ENCODE assay signal across 8 cellular contexts in the genomic region with DNA sequence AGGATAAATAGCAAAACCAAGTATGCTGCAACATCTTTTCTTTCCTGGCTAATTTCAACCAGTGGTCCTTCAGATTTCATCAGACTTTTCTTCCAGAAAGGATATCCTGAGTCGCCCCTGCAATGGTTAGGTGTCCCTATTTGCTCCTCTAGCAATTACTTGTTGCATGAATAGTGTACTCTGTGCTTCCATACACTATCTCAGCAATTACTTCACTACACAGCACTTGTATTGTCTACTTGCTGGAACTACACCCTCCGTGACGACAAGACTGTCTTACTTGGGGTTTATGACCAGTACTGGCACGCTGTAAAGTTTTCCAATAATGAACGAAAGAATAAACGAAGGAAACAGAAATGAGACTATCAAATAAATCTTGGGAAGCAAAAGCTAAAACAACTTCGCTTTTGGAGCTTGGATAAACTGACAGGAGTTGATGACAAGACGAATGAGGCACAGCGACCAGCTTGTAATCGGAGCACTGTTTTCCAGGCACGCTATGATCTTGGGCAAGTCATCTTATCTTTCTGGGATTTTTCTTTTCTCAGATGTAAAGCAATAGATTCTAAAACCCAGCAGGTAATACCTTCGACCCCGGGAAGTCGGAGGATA. TPM values are rescaled to one million over a fixed set of nuclear protein-coding genes. Genes with fewer than 3 reads are reported as not detected.
DNase-seq lines count a peak whose midpoint lies in the region; ATAC-seq and TF ChIP-seq lines count a peak whose summit lies in the region.
"Not testable (repeated sequence)": the region's sequence is repeated elsewhere in the genome, so short reads cannot be mapped to it uniquely, and the experiment has no call there.

No MANE protein-coding gene starts in this region.

- peak overlapping the region; percentile 100 for H3K27ac Mint-ChIP-seq in activated CD4-positive, alpha-beta T cell treated with anti-CD3 and anti-CD28 coated beads for 36 hours
- peak overlapping the region; percentile 81 to 96 for H3K27ac Mint-ChIP-seq in natural killer cell treated with Interleukin-12 subunit alpha and Interleukin-12 subunit beta and Interleukin-15 and Interleukin-18, amount 100 ng/mL, for 72 hours

- not testable (repeated sequence) for H3K9me2 ChIP-seq in HCT116 (ENCODE audit: insufficient read depth)

- TSS peak; percentile 71 for BruUV-seq in HCT116 (replicated peaks; lab: Mats Ljungman, UMichigan)

- peak overlapping the region; percentile 73 for H2AFZ ChIP-seq in HCT116 (ENCODE audit: low read depth, low read length, poor library complexity, severe bottlenecking)

- RAD21 ChIA-PET in HCT116 (lab: Charles Lee; ENCODE audit: low non-redundant PET in 1 of 2, low total read pairs in 2 of 2, uncharacterized antibody in 2 of 2, unreplicated experiment in 2 of 2): not testable (repeated sequence)

- not testable (repeated sequence) for H3K36me3 Mint-ChIP-seq in activated CD4-positive, alpha-beta T cell treated with anti-CD3 and anti-CD28 coated beads for 36 hours (ENCODE audit: low read depth); natural killer cell treated with Interleukin-12 subunit alpha and Interleukin-12 subunit beta and Interleukin-15 and Interleukin-18, amount 100 ng/mL, for 72 hours

- peaks cover 32% of the 10 kb centered on the region for H3K4me1 Mint-ChIP-seq in activated CD4-positive, alpha-beta T cell treated with anti-CD3 and anti-CD28 coated beads for 36 hours
- H3K4me1 Mint-ChIP-seq in natural killer cell treated with Interleukin-12 subunit alpha and Interleukin-12 subunit beta and Interleukin-15 and Interleukin-18, amount 100 ng/mL, for 72 hours (ENCODE audit: low read depth in 2 of 2): peaks cover 11 to 12% of the 10 kb centered on the region in 2 donors

- H4K20me1 ChIP-seq in HCT116 (ENCODE audit: insufficient read depth): not testable (repeated sequence)

- not testable (repeated sequence) for TF ChIP-seq CTCF in HCT116 (IDR thresholded peaks at IDR 0.05 in 2 of 3, conservative IDR thresholded peaks at IDR 0.05 in 1 of 3; ENCODE audit: borderline replicate concordance in 1 of 3, insufficient read depth in 1 of 3, low read depth in 2 of 3, low read length in 2 of 3); testis (IDR thresholded peaks at IDR 0.05)

- ATAC-seq in HCT116 (peak; percentile 29; the same call in 1 of the 2 replicates), left ventricle myocardium superior (peak; percentile 16)
- peak; percentile 24 for ATAC-seq in activated CD4-positive, alpha-beta T cell treated with anti-CD3 and anti-CD28 coated beads for 36 hours
- ATAC-seq in natural killer cell treated with Interleukin-12 subunit alpha and Interleukin-12 subunit beta and Interleukin-15 and Interleukin-18, amount 100 ng/mL, for 72 hours: not testable (repeated sequence)

- intact Hi-C loops in HCT116 (cut with micrococcal nuclease); left ventricle myocardium superior (cut with micrococcal nuclease); testis (cut with DNase I; ENCODE audit: low total_unique reads): not testable (repeated sequence)
- intact Hi-C loops in activated CD4-positive, alpha-beta T cell treated with anti-CD3 and anti-CD28 coated beads for 36 hours (cut with DNase I, micrococcal nuclease): loop anchor here (1.0 to 10.0 kb wide), 12 partner anchors 34 to 740 kb away; a partner anchor contains a TSS

- TF ChIP-seq POLR2A in HCT116 (IDR thresholded peaks at IDR 0.05; ENCODE audit: borderline replicate concordance, extremely low read depth, insufficient read depth, insufficient read length); testis (IDR thresholded peaks at IDR 0.05): not testable (repeated sequence)

- H3K27me3 ChIP-seq in HCT116 (ENCODE audit: insufficient read depth, low read length); testis: not testable (repeated sequence)

- peak overlapping the region; percentile 92 for H3K4me2 ChIP-seq in HCT116 (ENCODE audit: low read length)

- H3K36me3 ChIP-seq in HCT116 (ENCODE audit: control insufficient read depth in 1 of 2, insufficient read depth in 2 of 2, low read length in 2 of 2); testis (ENCODE audit: low read depth, missing control alignments): not testable (repeated sequence)

- H3K9me3 ChIP-seq in HCT116 (ENCODE audit: control insufficient read depth in 1 of 2, insufficient read depth in 1 of 2, low read depth in 1 of 2, low read length in 2 of 2); testis: not testable (repeated sequence)

- not testable (repeated sequence) for H3K27me3 Mint-ChIP-seq in activated CD4-positive, alpha-beta T cell treated with anti-CD3 and anti-CD28 coated beads for 36 hours; natural killer cell treated with Interleukin-12 subunit alpha and Interleukin-12 subunit beta and Interleukin-15 and Interleukin-18, amount 100 ng/mL, for 72 hours

- peaks cover 6 to 14% of the 10 kb centered on the region in 2 experiments; a peak in 3 of 4 replicates for H3K4me1 ChIP-seq in HCT116 (ENCODE audit: control insufficient read depth in 1 of 2, insufficient read depth in 2 of 2, low read length in 2 of 2)
- H3K4me1 ChIP-seq in testis: not testable (repeated sequence)

- 1 to 2% methylated on average over 14 of the region's 14 CpGs for WGBS in testis, 2 donors

- H3K27ac ChIP-seq in HCT116 (ENCODE audit: low read depth, low read length) (peak overlapping the region; percentile 54), testis (peak overlapping the region; percentile 61 to 78)

- CTCF ChIA-PET in HCT116 (lab: Charles Lee): interaction anchor here (1.0 to 1.2 kb wide), 3 partner anchors 19 to 378 kb away, joined by 3 read pairs; a partner anchor contains a TSS
- CTCF ChIA-PET in activated CD4-positive, alpha-beta T cell treated with anti-CD3 and anti-CD28 coated beads for 36 hours (lab: Charles Lee): interaction anchor here (1.2 to 1.5 kb wide), 2 partner anchors 10 to 257 kb away, joined by 4 to 8 read pairs; a partner anchor contains a TSS

- not testable (repeated sequence) for TF ChIP-seq RAD21 in HCT116 (IDR thresholded peaks at IDR 0.05; ENCODE audit: low read depth)

- H3K9ac ChIP-seq in HCT116 (ENCODE audit: low read length): peak overlapping the region; percentile 82

- H3K79me2 ChIP-seq in HCT116 (ENCODE audit: insufficient read depth, low read length): peaks cover 39% of the 10 kb centered on the region

- POLR2A ChIA-PET in HCT116 (lab: Charles Lee): interaction anchor here (0.9 to 1.0 kb wide), 2 partner anchors 64 to 741 kb away, joined by 3 to 4 read pairs; a partner anchor contains a TSS
- POLR2A ChIA-PET in activated CD4-positive, alpha-beta T cell treated with anti-CD3 and anti-CD28 coated beads for 36 hours (lab: Charles Lee): not testable (repeated sequence)

- H3K9me3 Mint-ChIP-seq in activated CD4-positive, alpha-beta T cell treated with anti-CD3 and anti-CD28 coated beads for 36 hours (ENCODE audit: low read depth); natural killer cell treated with Interleukin-12 subunit alpha and Interleukin-12 subunit beta and Interleukin-15 and Interleukin-18, amount 100 ng/mL, for 72 hours: not testable (repeated sequence)

- H3K4me3 ChIP-seq in HCT116 (replicated peaks in 1 of 2; ENCODE audit: low read depth in 1 of 2, low read length in 2 of 2): peak overlapping the region; percentile 96 to 98
- H3K4me3 ChIP-seq in testis: peak overlapping the region; percentile 77 to 90

- DNase-seq in DMS79 treated with DMSO at 0.1 percent for 48 hours (lab: John Stamatoyannopoulos, UW) (peak; percentile 28), NCI-H1694 treated with DMSO at 0.1 percent for 48 hours (lab: John Stamatoyannopoulos, UW) (peak; percentile 9), cerebellum (ENCODE audit: low spot score) (peak; percentile 2)
- DNase-seq in HCT116 (ENCODE audit: low read depth, low spot score); left ventricle myocardium superior; natural killer cell treated with Interleukin-12 subunit alpha and Interleukin-12 subunit beta and Interleukin-15 and Interleukin-18, amount 100 ng/mL, for 72 hours (ENCODE audit: low spot score); testis: not testable (repeated sequence)
- DNase-seq in activated CD4-positive, alpha-beta T cell treated with anti-CD3 and anti-CD28 coated beads for 36 hours: peak; percentile 22

- H3K4me3 Mint-ChIP-seq in activated CD4-positive, alpha-beta T cell treated with anti-CD3 and anti-CD28 coated beads for 36 hours: peak overlapping the region; percentile 86
- H3K4me3 Mint-ChIP-seq in natural killer cell treated with Interleukin-12 subunit alpha and Interleukin-12 subunit beta and Interleukin-15 and Interleukin-18, amount 100 ng/mL, for 72 hours: peak overlapping the region; percentile 90

RNA-seq across cellular contexts. Expression of a gene that starts 34.3 kb away (rescaled TPM):
- 15.7 TPM for total RNA-seq in HCT116 (2021; ENCODE audit: unreplicated experiment)
- 8.8 and 13.0 TPM in 2 replicates for polyA plus RNA-seq in HCT116 (2012)
- 10 to 100 TPM; 10.5 to 12.0 TPM for total RNA-seq in activated CD4-positive, alpha-beta T cell treated with anti-CD3 and anti-CD28 coated beads for 36 hours
- 13.8 TPM for total RNA-seq in cerebellum
- 5.1 TPM for total RNA-seq in left ventricle myocardium superior
- 1 to 10 TPM; 3.4 to 3.7 TPM for total RNA-seq in natural killer cell treated with Interleukin-12 subunit alpha and Interleukin-12 subunit beta and Interleukin-15 and Interleukin-18, amount 100 ng/mL, for 72 hours
- 10 to 100 TPM; 26.3 to 41.3 TPM for total RNA-seq in testis
- polyA plus RNA-seq in testis (ENCODE audit: insufficient read depth, low read depth, low replicate concordance): 40.7 TPM
